Comparison of ENCODE assay signal across 9 cellular contexts in genomic region chr18:31683968-31684278, GRCh38. TPM values are rescaled to one million over a fixed set of nuclear protein-coding genes. Genes with fewer than 3 reads are reported as not detected.
DNase-seq lines count a peak whose midpoint lies in the region; ATAC-seq and TF ChIP-seq lines count a peak whose summit lies in the region.
"Had no signal": no experiment of that assay in that cellular context is flagged by ENCODE, and none has a peak within 500 bp of the region (broad histone marks: within the 10 kb centered on the region; RNA-seq: fewer than 3 reads in every experiment).

No MANE protein-coding gene starts in this region.

- H3K9ac ChIP-seq in BLaER1 = peak overlapping the region; percentile 85

- TF ChIP-seq CTCF in NB4 (IDR thresholded peaks at IDR 0.05; ENCODE audit: low read depth, low read length) = no peak
- TF ChIP-seq CTCF in coronary artery (IDR thresholded peaks at IDR 0.05) = no peak

- peak overlapping the region in 6 of 10 donors; percentile 32 to 84 (median 70) for H3K27ac Mint-ChIP-seq in naive thymus-derived CD8-positive, alpha-beta T cell

- peak overlapping the region; percentile 85 for H3K4me3 ChIP-seq in BLaER1
- peak overlapping the region; percentile 67 for H3K4me3 ChIP-seq in NB4 (ENCODE audit: low read depth, low read length)
- H3K4me3 ChIP-seq in coronary artery = peak overlapping the region; percentile 80

- ATAC-seq in naive thymus-derived CD8-positive, alpha-beta T cell = no peak
- ATAC-seq in GM21528 (IDR thresholded peaks at IDR 0.05; ENCODE audit: low FRiP score, unreplicated experiment) = no peak

- H3K36me3 Mint-ChIP-seq in naive thymus-derived CD8-positive, alpha-beta T cell = no peaks in the 10 kb centered on the region

- TF ChIP-seq POLR2A in NB4 (IDR thresholded peaks at IDR 0.05; ENCODE audit: extremely low read depth, insufficient read length) = no peak

- H3K27ac ChIP-seq in BLaER1 (no peak overlapping the region), coronary artery (no peak overlapping the region)

- peaks cover 7 to 21% (median 14%) of the 10 kb centered on the region in 4 donors for H3K4me1 Mint-ChIP-seq in naive thymus-derived CD8-positive, alpha-beta T cell

- H4K20me1 ChIP-seq in BLaER1 = peaks cover 10% of the 10 kb centered on the region; the same call in 1 of the 2 replicates

- H3K4me2 ChIP-seq in BLaER1 = peak overlapping the region; percentile 83

- H3K9me3 ChIP-seq in BLaER1 = no peaks in the 10 kb centered on the region

- no peaks in the 10 kb centered on the region for H3K9me3 Mint-ChIP-seq in naive thymus-derived CD8-positive, alpha-beta T cell

- DNase-seq in NB4 (ENCODE audit: low read depth) (no peak), coronary artery (ENCODE audit: low spot score) (no peak), midbrain (lab: John Stamatoyannopoulos, UW) (no peak)
- DNase-seq in naive thymus-derived CD8-positive, alpha-beta T cell = no peak
- DNase-seq in effector CD8-positive, alpha-beta T cell (lab: John Stamatoyannopoulos, UW) = no peak
- no peak for DNase-seq in NK-92 treated with Interleukin-12 subunit alpha and Interleukin-12 subunit beta, amount 100 ng/mL, for 24 hours (lab: John Stamatoyannopoulos, UW)
- DNase-seq: NCI-H446 treated with DMSO at 0.1 percent for 48 hours had no signal

- no peaks in the 10 kb centered on the region; the same call in 1 of the 2 replicates for H3K27me3 ChIP-seq in BLaER1

- POLR2A ChIA-PET in naive thymus-derived CD8-positive, alpha-beta T cell (lab: Charles Lee) = no interaction called here

- H3K4me3 Mint-ChIP-seq in naive thymus-derived CD8-positive, alpha-beta T cell = peak overlapping the region; percentile 83 to 95 (median 90)

- H3K36me3 ChIP-seq in BLaER1 = no peaks in the 10 kb centered on the region

- peaks cover 22% of the 10 kb centered on the region for H3K4me1 ChIP-seq in BLaER1

- H3K27me3 Mint-ChIP-seq in naive thymus-derived CD8-positive, alpha-beta T cell = peaks cover 33 to 62% (median 36%) of the 10 kb centered on the region in 5 donors

RNA-seq across cellular contexts. Expression of gene B4GALT6, which starts 0.5 kb away (rescaled TPM):
- under 1 TPM in 1 of 2 experiments, not detected in 1; 0.47 TPM for total RNA-seq in naive thymus-derived CD8-positive, alpha-beta T cell
- polyA plus RNA-seq in naive thymus-derived CD8-positive, alpha-beta T cell = under 1 TPM in 2 of 3 donors, not detected in 1; 0.17 to 0.20 TPM
